8 cellular contexts compared by ENCODE assay signal in the genomic region with DNA sequence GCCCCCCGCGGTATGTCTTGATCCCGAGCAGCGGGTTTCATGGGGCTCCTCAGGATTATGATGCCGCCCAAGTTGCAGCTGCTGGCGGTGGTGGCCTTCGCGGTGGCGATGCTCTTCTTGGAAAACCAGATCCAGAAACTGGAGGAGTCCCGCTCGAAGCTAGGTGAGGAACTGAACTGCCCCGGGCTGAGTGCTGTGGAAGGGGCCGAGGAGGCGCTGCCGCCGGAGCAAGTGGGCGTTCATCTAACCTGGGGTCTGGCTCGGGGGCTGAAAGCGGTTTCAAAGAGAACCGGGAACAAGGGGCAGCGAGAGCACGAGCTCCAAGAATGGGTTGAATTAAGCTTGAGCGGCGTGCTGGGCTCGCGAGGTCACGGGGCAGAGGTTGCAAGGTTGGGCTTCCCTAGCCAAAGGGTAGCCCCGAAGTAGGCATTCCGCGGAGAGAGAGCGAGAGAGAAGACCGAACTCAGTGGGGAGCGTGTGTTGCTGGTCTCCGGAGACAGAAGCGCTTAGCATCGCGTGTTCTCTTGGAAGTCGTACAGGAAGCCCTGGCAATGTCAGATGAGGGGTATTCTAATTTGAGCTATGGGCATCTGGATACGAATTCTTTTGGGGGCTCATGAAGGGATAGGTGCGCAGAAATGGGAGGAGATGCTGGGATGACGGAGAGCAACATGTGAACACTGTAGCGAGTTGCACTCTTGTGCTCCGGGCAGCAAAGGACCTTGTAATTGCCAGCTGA. TPM values are rescaled to one million over a fixed set of nuclear protein-coding genes. Genes with fewer than 3 reads are reported as not detected.
DNase-seq lines count a peak whose midpoint lies in the region; ATAC-seq lines count a peak whose summit lies in the region.

No MANE protein-coding gene starts in this region.

- peak overlapping the region; percentile 79 to 84 for H3K27ac ChIP-seq in esophagus (ENCODE audit: low read depth in 2 of 2, low read length in 1 of 2)
- H3K27ac ChIP-seq in muscle layer of duodenum (ENCODE audit: low read length), result peak overlapping the region; percentile 60

- no peak for ATAC-seq in activated CD4-positive, CD25-positive, alpha-beta regulatory T cell treated with anti-CD3 and anti-CD28 coated beads, Interleukin-2, amount 50 U/mL, for 24 hours
- ATAC-seq in HG03342 (IDR thresholded peaks at IDR 0.05; ENCODE audit: unreplicated experiment), result peak; percentile 25

- H3K27me3 ChIP-seq in esophagus (ENCODE audit: control insufficient read depth in 1 of 2, insufficient read depth in 2 of 2, low read length in 2 of 2) (no peaks in the 10 kb centered on the region), muscle layer of duodenum (ENCODE audit: low read depth, low read length) (no peaks in the 10 kb centered on the region)

- H3K9me3 ChIP-seq in esophagus (ENCODE audit: control insufficient read depth in 2 of 2, insufficient read depth in 1 of 2, low read depth in 1 of 2, low read length in 1 of 2), result no peaks in the 10 kb centered on the region
- no peaks in the 10 kb centered on the region for H3K9me3 ChIP-seq in muscle layer of duodenum (ENCODE audit: control insufficient read depth in 1 of 2, low read length in 2 of 2)

- H3K4me1 ChIP-seq in esophagus (ENCODE audit: control insufficient read depth in 2 of 2, insufficient read depth in 2 of 2, low read length in 1 of 2) (peaks cover 0 to 3% of the 10 kb centered on the region in 2 donors), muscle layer of duodenum (ENCODE audit: control insufficient read depth in 1 of 2, insufficient read depth in 2 of 2, low read length in 2 of 2) (peaks cover 9 to 19% of the 10 kb centered on the region in 2 donors)

- WGBS in esophagus, 2 donors, result 0% methylated on average over 43 of the region's 43 CpGs

- peak overlapping the region; percentile 68 to 90 for H3K4me3 ChIP-seq in esophagus (ENCODE audit: low read depth in 1 of 2, low read length in 2 of 2)
- H3K4me3 ChIP-seq in muscle layer of duodenum (ENCODE audit: low read depth in 1 of 2, low read length in 2 of 2), result peak overlapping the region; percentile 95 to 97

- peak; percentile 19 for DNase-seq in activated CD4-positive, CD25-positive, alpha-beta regulatory T cell treated with anti-CD3 and anti-CD28 coated beads, Interleukin-2, amount 50 U/mL, for 16 hours (ENCODE audit: low read depth, low spot score)
- peak; percentile 81 for DNase-seq in NCI-H82 (lab: John Stamatoyannopoulos, UW)
- DNase-seq in activated CD8-positive, alpha-beta memory T cell treated with anti-CD3 and anti-CD28 coated beads, Interleukin-2, amount 50 U/mL, for 48 hours, result peak; percentile 75
- peak; percentile 22 to 26 for DNase-seq in stimulated activated CD8-positive, alpha-beta memory T cell treated with anti-CD3 and anti-CD28 coated beads, Interleukin-7, amount 100 ng/mL, for 4 hours (ENCODE audit: low read depth in 2 of 2)

- H3K36me3 ChIP-seq in esophagus (ENCODE audit: control insufficient read depth in 2 of 2, insufficient read depth in 2 of 2, low read length in 1 of 2) (no peaks in the 10 kb centered on the region), muscle layer of duodenum (ENCODE audit: control insufficient read depth in 1 of 2, insufficient read depth in 2 of 2, low read length in 2 of 2) (peaks cover 0 to 7% of the 10 kb centered on the region in 2 donors)

RNA-seq across cellular contexts. Expression of a gene that starts 0.7 kb away (rescaled TPM):
- polyA plus RNA-seq in esophagus, result 1 to 10 TPM; 2.7 to 3.8 TPM

RNA-seq across cellular contexts. Expression of a gene that starts 1.2 kb away (rescaled TPM):
- polyA plus RNA-seq in esophagus, result 10 to 100 TPM; 44.4 to 64.9 TPM

Comparison
In these comparisons a context has a peak if more than half of its experiments do, and no peak if none do; other contexts are left out.
1. DNase-seq: peak in every context shown above with its lines; median percentile 81 in NCI-H82; 75 in activated CD8-positive, alpha-beta memory T cell treated with anti-CD3 and anti-CD28 coated beads, Interleukin-2, amount 50 U/mL, for 48 hours; 24 in stimulated activated CD8-positive, alpha-beta memory T cell treated with anti-CD3 and anti-CD28 coated beads, Interleukin-7, amount 100 ng/mL, for 4 hours; 19 in activated CD4-positive, CD25-positive, alpha-beta regulatory T cell treated with anti-CD3 and anti-CD28 coated beads, Interleukin-2, amount 50 U/mL, for 16 hours.